In genomic region chr7:151120896-151121295, GRCh38 we compare ENCODE assay signal across 22 cellular contexts. TPM values are rescaled to one million over a fixed set of nuclear protein-coding genes. Genes with fewer than 3 reads are reported as not detected.
DNase-seq lines count a peak whose midpoint lies in the region; TF ChIP-seq lines count a peak whose summit lies in the region.
"Had no signal": no experiment of that assay in that cellular context is flagged by ENCODE, and none has a peak within 500 bp of the region (broad histone marks: within the 10 kb centered on the region; RNA-seq: fewer than 3 reads in every experiment).

No MANE protein-coding gene starts in this region.

- peaks cover 79% of the 10 kb centered on the region for H4K20me1 ChIP-seq in neural progenitor cell (ENCODE audit: low read depth)

- no peak overlapping the region for H2AFZ ChIP-seq in neural progenitor cell (replicated peaks)

- H3K27ac Mint-ChIP-seq in glutamatergic neuron (ENCODE audit: unreplicated experiment) (peak overlapping the region; percentile 22), neural progenitor cell (no peak overlapping the region)

- H3K27ac ChIP-seq in neural progenitor cell (no peak overlapping the region), temporal lobe (ENCODE audit: low read depth, low read length) (peak overlapping the region; percentile 19)
- H3K27ac ChIP-seq: 22Rv1, C4-2B had no signal

- no peaks in the 10 kb centered on the region for H3K36me3 Mint-ChIP-seq in glutamatergic neuron (ENCODE audit: unreplicated experiment)
- H3K36me3 Mint-ChIP-seq in neural progenitor cell: peaks cover 21% of the 10 kb centered on the region

- peaks cover 14% of the 10 kb centered on the region for H3K79me2 ChIP-seq in neural progenitor cell (ENCODE audit: low read depth)

- no peak overlapping the region for H3K4me2 ChIP-seq in neural progenitor cell

- peak; percentile 38 for DNase-seq in DMS53 (lab: John Stamatoyannopoulos, UW)
- no peak for DNase-seq in DMS53 treated with DMSO at 0.1 percent for 48 hours (lab: John Stamatoyannopoulos, UW; ENCODE audit: unreplicated experiment)
- no peak for DNase-seq in glutamatergic neuron
- no peak for DNase-seq in neural progenitor cell (ENCODE audit: low spot score)
- no peak for DNase-seq in glomerular visceral epithelial cell (ENCODE audit: extremely low spot score)
- DNase-seq in NCI-H1694 (lab: John Stamatoyannopoulos, UW): no peak
- DNase-seq in NCI-H82 (lab: John Stamatoyannopoulos, UW): no peak
- DNase-seq: CD8-positive, alpha-beta memory T cell; EL; GF-D8; KG1; NCI-H1092 treated with DMSO at 0.1 percent for 48 hours; NCI-H2081; NCI-H2171; NCI-H526; OCI-M1 had no signal

- no peaks in the 10 kb centered on the region for H3K36me3 ChIP-seq in neural progenitor cell

- peaks cover 19% of the 10 kb centered on the region for H3K4me1 Mint-ChIP-seq in glutamatergic neuron (ENCODE audit: low read depth, unreplicated experiment)
- peaks cover 26% of the 10 kb centered on the region for H3K4me1 Mint-ChIP-seq in neural progenitor cell

- no peak for TF ChIP-seq CTCF in glutamatergic neuron (IDR thresholded peaks at IDR 0.05; ENCODE audit: partially characterized antibody, unreplicated experiment)
- no peak for TF ChIP-seq CTCF in neural progenitor cell (IDR thresholded peaks at IDR 0.05)

- H3K9ac ChIP-seq in neural progenitor cell: no peak overlapping the region

- no peaks in the 10 kb centered on the region for H3K9me3 ChIP-seq in neural progenitor cell (ENCODE audit: low read depth)

- H3K27me3 ChIP-seq in neural progenitor cell: peaks cover 5% of the 10 kb centered on the region

- H3K4me1 ChIP-seq in neural progenitor cell: peaks cover 4% of the 10 kb centered on the region

- H3K4me3 Mint-ChIP-seq in glutamatergic neuron (ENCODE audit: unreplicated experiment): no peak overlapping the region
- peak overlapping the region; percentile 41 for H3K4me3 Mint-ChIP-seq in neural progenitor cell

- H3K9me3 Mint-ChIP-seq in glutamatergic neuron (ENCODE audit: unreplicated experiment) (peaks cover 23% of the 10 kb centered on the region), neural progenitor cell (no peaks in the 10 kb centered on the region)
- H3K9me3 Mint-ChIP-seq: CD8-positive, alpha-beta memory T cell had no signal

- H3K27me3 Mint-ChIP-seq in glutamatergic neuron (ENCODE audit: unreplicated experiment) (peaks cover 19% of the 10 kb centered on the region), neural progenitor cell (ENCODE audit: insufficient read depth, low read depth) (peaks cover 6% of the 10 kb centered on the region)
- H3K27me3 Mint-ChIP-seq: CD8-positive, alpha-beta memory T cell had no signal

- peaks cover 29% of the 10 kb centered on the region for H3F3A ChIP-seq in neural progenitor cell (ENCODE audit: low read depth)

- H3K4me3 ChIP-seq in neural progenitor cell: no peak overlapping the region

RNA-seq across cellular contexts. Expression of gene AGAP3, which starts 34.6 kb away (rescaled TPM):
- total RNA-seq in glutamatergic neuron (ENCODE audit: unreplicated experiment) (406 TPM), neural progenitor cell (ENCODE audit: low replicate concordance) (38.9 and 73.0 TPM in 2 replicates), temporal lobe (65.9 TPM)

RNA-seq across cellular contexts. Expression of gene TMUB1, which starts 37.6 kb away (rescaled TPM):
- total RNA-seq in glutamatergic neuron (ENCODE audit: unreplicated experiment) (45.7 TPM), neural progenitor cell (ENCODE audit: low replicate concordance) (6.0 and 49.4 TPM in 2 replicates), temporal lobe (5.9 TPM)

RNA-seq across cellular contexts. Expression of gene FASTK, which starts 40.3 kb away (rescaled TPM):
- total RNA-seq in glutamatergic neuron (ENCODE audit: unreplicated experiment): 64.7 TPM
- 22.4 and 71.0 TPM in 2 replicates for total RNA-seq in neural progenitor cell (ENCODE audit: low replicate concordance)
- 24.6 TPM for total RNA-seq in temporal lobe

RNA-seq across cellular contexts. Expression of gene GBX1, which starts 46.6 kb away (rescaled TPM):
- total RNA-seq in glutamatergic neuron (ENCODE audit: unreplicated experiment): not detected
- total RNA-seq in neural progenitor cell (ENCODE audit: low replicate concordance): not detected in 2 replicates
- not detected for total RNA-seq in temporal lobe
- total RNA-seq: CD8-positive, alpha-beta memory T cell; H1; HT1080; SK-MEL-5 had no signal
